8 cellular contexts compared by ENCODE assay signal in the genomic region with DNA sequence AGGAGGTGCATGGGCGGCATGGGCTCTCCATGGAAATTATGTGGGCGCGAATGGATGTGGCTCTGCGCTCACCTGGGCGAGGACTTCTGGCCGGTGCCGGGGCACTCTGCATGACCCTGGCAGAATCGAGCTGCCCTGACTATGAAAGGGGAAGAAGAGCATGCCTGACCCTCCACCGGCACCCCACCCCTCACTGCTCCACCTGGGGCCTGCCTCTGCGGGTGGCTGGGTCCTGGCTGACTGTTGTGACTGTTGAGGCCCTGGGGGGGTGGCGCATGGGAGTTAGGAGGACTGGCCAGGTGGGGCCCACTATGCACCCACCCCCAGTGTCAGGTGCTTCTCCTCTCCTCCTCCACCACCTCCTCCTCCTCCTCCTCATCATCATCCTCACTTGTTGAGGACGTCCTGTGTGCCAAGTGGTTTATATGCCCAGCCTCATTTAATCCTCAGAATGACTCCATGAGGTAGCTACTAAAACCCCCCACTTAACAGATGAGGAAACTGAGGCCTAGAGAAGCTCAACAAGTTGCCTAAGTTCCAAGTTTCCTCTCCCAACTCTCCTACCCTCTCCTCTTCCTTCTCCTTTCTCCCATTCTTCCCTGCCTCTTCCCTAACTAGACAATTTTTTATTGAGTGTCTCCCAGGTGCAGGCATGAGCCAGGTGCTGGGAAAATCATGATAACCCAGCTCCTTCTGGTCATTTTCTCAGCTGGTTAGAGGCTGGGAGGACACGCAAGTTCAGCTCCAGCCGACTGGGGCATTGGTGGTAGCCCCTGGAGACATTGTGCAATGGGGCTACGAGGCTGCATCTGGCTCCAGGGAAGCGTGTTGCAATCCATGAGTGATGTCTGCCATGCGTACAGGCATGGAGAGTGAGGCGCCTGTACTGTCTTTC. TPM values are rescaled to one million over a fixed set of nuclear protein-coding genes. Genes with fewer than 3 reads are reported as not detected.
DNase-seq lines count a peak whose midpoint lies in the region; ATAC-seq and TF ChIP-seq lines count a peak whose summit lies in the region.

No MANE protein-coding gene starts in this region.

- 93 to 95% methylated on average over 14 to 18 of the region's 18 CpGs for WGBS in endodermal cell (ENCODE audit: insufficient coverage in 1 of 2, insufficient read length in 1 of 2), 2 experiments

- in situ Hi-C loops in gastrocnemius medialis (cut with MboI; ENCODE audit: low sequenced_read_pairs in 4 of 4), result loop anchor here in 1 of 4 donors (25.0 kb wide), 1 partner anchor 341 kb away; a partner anchor contains a TSS

- ATAC-seq in gastrocnemius medialis, result peak; percentile 31 to 65

- H3K36me3 Mint-ChIP-seq in endodermal cell (ENCODE audit: low read depth), result no peaks in the 10 kb centered on the region

- no peaks in the 10 kb centered on the region for H3K27me3 Mint-ChIP-seq in endodermal cell (ENCODE audit: insufficient read depth)

- H3K36me3 ChIP-seq in gastrocnemius medialis, result no peaks in the 10 kb centered on the region
- H3K36me3 ChIP-seq in endodermal cell (ENCODE audit: control insufficient read depth, insufficient read depth, low read length), result no peaks in the 10 kb centered on the region

- peak overlapping the region in 1 of 4 donors; percentile 54 for H3K27ac ChIP-seq in gastrocnemius medialis
- no peak overlapping the region for H3K27ac ChIP-seq in endodermal cell (ENCODE audit: low read depth, low read length)

- H3K4me3 Mint-ChIP-seq in endodermal cell, result no peak overlapping the region

- H3K27me3 ChIP-seq in gastrocnemius medialis (no peaks in the 10 kb centered on the region), endodermal cell (ENCODE audit: control insufficient read depth, insufficient read depth, low read length, poor library complexity, severe bottlenecking) (no peaks in the 10 kb centered on the region)

- H3K27ac Mint-ChIP-seq in endodermal cell, result no peak overlapping the region

- no peak overlapping the region for H3K9ac ChIP-seq in endodermal cell (ENCODE audit: extremely low read depth, low read length, poor library complexity, severe bottlenecking)

- peak; percentile 34 for DNase-seq in GOT3 (lab: John Stamatoyannopoulos, UW)
- DNase-seq in SIG-M5 (lab: John Stamatoyannopoulos, UW), result peak; percentile 57
- peak; percentile 80 for DNase-seq in fibroblast of peridontal ligament (ENCODE audit: extremely low read depth)
- peak; percentile 35 to 68 for DNase-seq in gastrocnemius medialis
- no peak for DNase-seq in foreskin melanocyte
- DNase-seq in HPDE6-E6E7 (ENCODE audit: extremely low spot score), result no peak
- DNase-seq in OCI-M2 (lab: John Stamatoyannopoulos, UW; ENCODE audit: unreplicated experiment), result no peak
- DNase-seq in endodermal cell, result no peak

- H3K9me3 ChIP-seq in gastrocnemius medialis, result no peaks in the 10 kb centered on the region
- no peaks in the 10 kb centered on the region for H3K9me3 ChIP-seq in endodermal cell (ENCODE audit: control insufficient read depth, low read length)

- no peaks in the 10 kb centered on the region for H3K9me3 Mint-ChIP-seq in endodermal cell

- intact Hi-C loops in gastrocnemius medialis (cut with DNase I; ENCODE audit: low total_unique reads), result loop anchor here (10.0 kb wide), 1 partner anchor 149 kb away; no protein-coding TSS in a partner anchor

- H3K4me1 ChIP-seq in gastrocnemius medialis, result peaks cover 16 to 19% of the 10 kb centered on the region in 2 donors
- no peaks in the 10 kb centered on the region for H3K4me1 ChIP-seq in endodermal cell (ENCODE audit: control insufficient read depth, insufficient read depth, low read length)

- H3K4me1 Mint-ChIP-seq in endodermal cell, result peaks cover 10% of the 10 kb centered on the region

- TF ChIP-seq CTCF in gastrocnemius medialis (IDR thresholded peaks at IDR 0.05 in 4 of 5, conservative IDR thresholded peaks at IDR 0.05 in 1 of 5) (no peak), endodermal cell (conservative IDR thresholded peaks at IDR 0.05) (no peak)

- H3K4me3 ChIP-seq in gastrocnemius medialis, result no peak overlapping the region
- H3K4me3 ChIP-seq in endodermal cell (ENCODE audit: low read length), result no peak overlapping the region

- TF ChIP-seq POLR2A in gastrocnemius medialis (IDR thresholded peaks at IDR 0.05), result no peak

RNA-seq across cellular contexts. Expression of a gene that starts 2.3 kb away (rescaled TPM):
- total RNA-seq in gastrocnemius medialis (1 to 10 TPM in 1 of 4 donors, not detected in 3; 1.1 TPM), endodermal cell (not detected)
- polyA plus RNA-seq in endodermal cell (2013, experiment 1 of 2), result 0.43 TPM
- polyA plus RNA-seq in endodermal cell (2013, experiment 2 of 2), result not detected

Comparison
In these comparisons a context has a peak if more than half of its experiments do, and no peak if none do; other contexts are left out.
1. DNase-seq: peak in GOT3 (single experiment), SIG-M5 (single experiment), fibroblast of peridontal ligament (single experiment) and gastrocnemius medialis (2 of 2); none in foreskin melanocyte (single experiment), HPDE6-E6E7 (single experiment), OCI-M2 (single experiment) and endodermal cell (single experiment).